In the genomic region with DNA sequence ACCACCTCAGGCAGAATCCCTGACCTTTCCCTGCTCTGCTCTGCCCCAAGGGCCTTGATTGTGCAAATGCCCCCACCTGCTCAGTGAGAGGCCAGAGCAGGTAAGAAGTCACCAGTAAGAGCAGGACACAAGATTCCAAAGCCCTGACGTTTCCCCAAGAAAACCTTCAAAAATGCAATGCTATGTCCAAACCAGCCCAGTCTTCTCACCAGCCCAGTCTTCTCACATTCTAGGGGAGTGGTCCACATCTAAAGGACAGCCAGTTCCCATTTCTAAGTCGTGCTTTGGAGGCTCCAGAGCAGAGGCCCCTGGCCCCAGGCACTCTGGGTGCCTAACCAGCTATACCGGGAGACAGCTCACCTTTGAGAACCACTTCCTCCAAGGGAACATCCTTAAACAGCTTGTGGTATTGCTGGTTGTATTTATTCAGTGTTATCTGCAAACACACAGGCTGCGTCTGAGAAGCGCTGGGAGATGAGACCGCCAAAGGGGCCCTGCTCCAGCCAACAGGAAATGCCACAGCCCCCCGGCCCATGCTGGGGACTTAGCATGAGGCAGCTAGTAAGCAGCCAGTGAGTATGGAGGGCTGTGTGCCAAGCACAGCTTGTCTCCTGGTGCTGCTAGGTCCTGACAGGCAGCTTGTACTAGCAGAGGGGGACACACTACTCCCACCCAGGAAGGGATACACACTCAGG, we compare ENCODE assay signal across 13 cellular contexts. TPM values are rescaled to one million over a fixed set of nuclear protein-coding genes. Genes with fewer than 3 reads are reported as not detected.
DNase-seq lines count a peak whose midpoint lies in the region; TF ChIP-seq lines count a peak whose summit lies in the region.
"Had no signal": no experiment of that assay in that cellular context is flagged by ENCODE, and none has a peak within 500 bp of the region (broad histone marks: within the 10 kb centered on the region; RNA-seq: fewer than 3 reads in every experiment).

No MANE protein-coding gene starts in this region.

- H3K27me3 ChIP-seq in Loucy (ENCODE audit: insufficient read depth, low read length, poor library complexity, severe bottlenecking) = no peaks in the 10 kb centered on the region
- no peaks in the 10 kb centered on the region for H3K27me3 ChIP-seq in brain microvascular endothelial cell (replicated peaks)
- peaks cover 0 to 58% of the 10 kb centered on the region in 2 experiments for H3K27me3 ChIP-seq in mesenchymal stem cell (ENCODE audit: control insufficient read depth in 1 of 2, insufficient read depth in 1 of 2, low read length in 2 of 2)

- H3K36me3 Mint-ChIP-seq in immature natural killer cell = no peaks in the 10 kb centered on the region

- 27% methylated on average over 6 of the region's 7 CpGs for WGBS in mesenchymal stem cell

- H2BK15ac ChIP-seq in mesenchymal stem cell (ENCODE audit: low read depth, poor library complexity, severe bottlenecking) = no peak overlapping the region

- H3K9me3 Mint-ChIP-seq in immature natural killer cell = no peaks in the 10 kb centered on the region
- H3K9me3 Mint-ChIP-seq: activated T-helper 2 cell treated with anti-CD3 and anti-CD28 coated beads, Interferon-gamma antibody, Interleukin-2, Interleukin-4, amounts not matched to agents 10 μg/mL and 5 μg/mL and 100 μg/mL, durations not matched to agents 14 hours and 24 hours and 36 hours; T-helper 1 cell treated with Interleukin-12 subunit alpha and Interleukin-12 subunit beta and Interleukin-4 antibody, amounts not matched to agents 30 μg/mL and 1 μg/mL, for 36 hours had no signal

- H4K91ac ChIP-seq in mesenchymal stem cell (ENCODE audit: low read length) = no peak overlapping the region

- no peaks in the 10 kb centered on the region; the same call in 1 of the 2 replicates for H3F3A ChIP-seq in Loucy (ENCODE audit: low read depth)

- DNase-seq in ELF-1 (ENCODE audit: low read depth, low spot score) = peak; percentile 91
- DNase-seq in brain microvascular endothelial cell = peak; percentile 60
- peak; percentile 29 for DNase-seq in mesenchymal stem cell
- no peak for DNase-seq in immature natural killer cell
- DNase-seq in central memory CD4-positive, alpha-beta T cell = no peak
- DNase-seq in putamen (ENCODE audit: low spot score) = no peak
- no peak for DNase-seq in ureter (ENCODE audit: low spot score)
- DNase-seq: effector memory CD4-positive, alpha-beta T cell; H7; occipital lobe had no signal

- no peak overlapping the region for H3K4me3 Mint-ChIP-seq in immature natural killer cell
- H3K4me3 Mint-ChIP-seq: T-helper 1 cell treated with Interleukin-12 subunit alpha and Interleukin-12 subunit beta and Interleukin-4 antibody, amounts not matched to agents 30 μg/mL and 1 μg/mL, for 36 hours had no signal

- H3K14ac ChIP-seq in mesenchymal stem cell (ENCODE audit: low read length in 2 of 2) = peak overlapping the region in 1 of 2 experiments; percentile 76

- H3K18ac ChIP-seq in mesenchymal stem cell (ENCODE audit: low read depth in 1 of 2, low read length in 2 of 2) = no peak overlapping the region

- no peak overlapping the region for H3K27ac ChIP-seq in brain microvascular endothelial cell
- H3K27ac ChIP-seq in mesenchymal stem cell (ENCODE audit: low read length, poor library complexity, severe bottlenecking) = no peak overlapping the region

- peaks cover 2 to 9% (median 4%) of the 10 kb centered on the region in 3 donors for H3K27me3 Mint-ChIP-seq in immature natural killer cell (ENCODE audit: low read depth in 3 of 3)

- no peaks in the 10 kb centered on the region for H3K79me1 ChIP-seq in mesenchymal stem cell (replicated peaks; ENCODE audit: low read length, poor library complexity, severe bottlenecking)

- H3K23ac ChIP-seq in mesenchymal stem cell (ENCODE audit: low read length in 2 of 2) = no peak overlapping the region

- H3K4me3 ChIP-seq in Loucy (ENCODE audit: low read length, poor library complexity, severe bottlenecking) (peak overlapping the region; percentile 62), brain microvascular endothelial cell (ENCODE audit: low read depth, low read length) (no peak overlapping the region), mesenchymal stem cell (ENCODE audit: insufficient read depth in 1 of 2, low read depth in 1 of 2, low read length in 2 of 2) (no peak overlapping the region)

- peak overlapping the region in 1 of 2 experiments; percentile 57 for H2BK12ac ChIP-seq in mesenchymal stem cell (ENCODE audit: low read length in 2 of 2)

- H2AK5ac ChIP-seq in mesenchymal stem cell (ENCODE audit: low read length, severe bottlenecking) = no peak overlapping the region

- H3K36me3 ChIP-seq in Loucy (ENCODE audit: insufficient read depth, low read length) (no peaks in the 10 kb centered on the region), brain microvascular endothelial cell (replicated peaks) (no peaks in the 10 kb centered on the region), mesenchymal stem cell (ENCODE audit: control insufficient read depth in 1 of 2, insufficient read depth in 2 of 2, low read depth in 1 of 2, low read length in 2 of 2) (no peaks in the 10 kb centered on the region)

- no peak overlapping the region for H2BK5ac ChIP-seq in mesenchymal stem cell (ENCODE audit: low read depth, low read length, poor library complexity, severe bottlenecking)

- H3K4ac ChIP-seq in mesenchymal stem cell (ENCODE audit: low read depth in 1 of 2, low read length in 2 of 2) = no peak overlapping the region

- H2AFZ ChIP-seq in Loucy (ENCODE audit: low read length) (peak overlapping the region; percentile 20; the same call in 1 of the 2 replicates), mesenchymal stem cell (ENCODE audit: low read depth, low read length) (peak overlapping the region; percentile 3)

- TF ChIP-seq CTCF in Loucy (conservative IDR thresholded peaks at IDR 0.05; ENCODE audit: low read length) = no peak
- TF ChIP-seq CTCF in brain microvascular endothelial cell (IDR thresholded peaks at IDR 0.05; ENCODE audit: low read depth, low read length, missing control alignments) = no peak

- H3K27ac Mint-ChIP-seq in immature natural killer cell = no peak overlapping the region
- H3K27ac Mint-ChIP-seq: activated T-helper 2 cell treated with anti-CD3 and anti-CD28 coated beads, Interferon-gamma antibody, Interleukin-2, Interleukin-4, amounts not matched to agents 10 μg/mL and 5 μg/mL and 100 μg/mL, durations not matched to agents 14 hours and 24 hours and 36 hours; T-helper 1 cell treated with Interleukin-12 subunit alpha and Interleukin-12 subunit beta and Interleukin-4 antibody, amounts not matched to agents 30 μg/mL and 1 μg/mL, for 36 hours had no signal

- in situ Hi-C loops in brain microvascular endothelial cell (cut with HindIII; ENCODE audit: low pct_ligation_motif_present, low sequenced_read_pairs) = no loop called here

- peak overlapping the region; percentile 93 for H3K4me2 ChIP-seq in Loucy (ENCODE audit: low read depth, low read length, poor library complexity, severe bottlenecking)
- no peak overlapping the region for H3K4me2 ChIP-seq in mesenchymal stem cell (ENCODE audit: low read length, poor library complexity, severe bottlenecking)

- H3K9me3 ChIP-seq in Loucy (ENCODE audit: insufficient read depth, low read depth, low read length) (no peaks in the 10 kb centered on the region), mesenchymal stem cell (ENCODE audit: control insufficient read depth, low read length) (no peaks in the 10 kb centered on the region)

- no peaks in the 10 kb centered on the region for H4K20me1 ChIP-seq in Loucy (ENCODE audit: insufficient read depth, low read length, poor library complexity, severe bottlenecking)

- H3K4me1 Mint-ChIP-seq in immature natural killer cell = peaks cover 0 to 6% of the 10 kb centered on the region in 2 donors

- H4K8ac ChIP-seq in mesenchymal stem cell (ENCODE audit: low read length) = no peak overlapping the region

- H3K9me2 ChIP-seq in Loucy (replicated peaks; ENCODE audit: low read depth, low read length) = no peaks in the 10 kb centered on the region

- no peak overlapping the region for H2BK120ac ChIP-seq in mesenchymal stem cell (ENCODE audit: low read depth, low read length)

- H3K79me2 ChIP-seq in Loucy (ENCODE audit: insufficient read depth, low read length) = no peaks in the 10 kb centered on the region

- H3K9ac ChIP-seq in Loucy (ENCODE audit: low read depth, low read length, poor library complexity, severe bottlenecking) (peak overlapping the region; percentile 78), mesenchymal stem cell (ENCODE audit: low read length) (no peak overlapping the region)

- peaks cover 31% of the 10 kb centered on the region for H3K4me1 ChIP-seq in Loucy (ENCODE audit: insufficient read depth, low read length, poor library complexity, severe bottlenecking)
- peaks cover 13% of the 10 kb centered on the region for H3K4me1 ChIP-seq in mesenchymal stem cell (ENCODE audit: control insufficient read depth, insufficient read depth, low read depth, low read length)

RNA-seq across cellular contexts. Expression of gene GRAMD2A, which starts 29.3 kb away (rescaled TPM):
- polyA plus RNA-seq in mesenchymal stem cell (2013, experiment 1 of 2) = not detected
- 0.07 TPM for polyA plus RNA-seq in mesenchymal stem cell (2013, experiment 2 of 2)
- not detected for polyA plus RNA-seq in immature natural killer cell
- 3.1 TPM for total RNA-seq in ureter
- total RNA-seq: activated T-helper 2 cell treated with anti-CD3 and anti-CD28 coated beads, Interferon-gamma antibody, Interleukin-2, Interleukin-4, amounts not matched to agents 10 μg/mL and 5 μg/mL and 100 μg/mL, durations not matched to agents 14 hours and 24 hours and 36 hours had no signal

RNA-seq across cellular contexts. Expression of gene SENP8, which starts 50.1 kb away (rescaled TPM):
- 1.8 TPM for polyA plus RNA-seq in mesenchymal stem cell (2013, experiment 1 of 2)
- polyA plus RNA-seq in mesenchymal stem cell (2013, experiment 2 of 2) = 1.7 TPM
- under 1 TPM in 2 of 3 donors, not detected in 1; 0.67 to 0.69 TPM for polyA plus RNA-seq in immature natural killer cell
- 5.3 TPM for total RNA-seq in ureter

RNA-seq across cellular contexts. Expression of gene MYO9A, which starts 50.3 kb away (rescaled TPM):
- polyA plus RNA-seq in mesenchymal stem cell (2013, experiment 1 of 2) = 6.6 TPM
- 6.3 TPM for polyA plus RNA-seq in mesenchymal stem cell (2013, experiment 2 of 2)
- 10 to 100 TPM in 1 of 3 donors, 1 to 10 TPM in 2; 6.3 to 15.6 (median 9.5) TPM for polyA plus RNA-seq in immature natural killer cell
- 73.4 TPM for total RNA-seq in ureter

Comparison
In these comparisons a context has a peak if more than half of its experiments do, and no peak if none do; other contexts are left out.
1. DNase-seq: peak in ELF-1 (single experiment), brain microvascular endothelial cell (single experiment) and mesenchymal stem cell (single experiment); none in immature natural killer cell (0 of 3), central memory CD4-positive, alpha-beta T cell (single experiment), putamen (single experiment) and ureter (single experiment).